ENCODE assay signal across 9 cellular contexts in the genomic region with DNA sequence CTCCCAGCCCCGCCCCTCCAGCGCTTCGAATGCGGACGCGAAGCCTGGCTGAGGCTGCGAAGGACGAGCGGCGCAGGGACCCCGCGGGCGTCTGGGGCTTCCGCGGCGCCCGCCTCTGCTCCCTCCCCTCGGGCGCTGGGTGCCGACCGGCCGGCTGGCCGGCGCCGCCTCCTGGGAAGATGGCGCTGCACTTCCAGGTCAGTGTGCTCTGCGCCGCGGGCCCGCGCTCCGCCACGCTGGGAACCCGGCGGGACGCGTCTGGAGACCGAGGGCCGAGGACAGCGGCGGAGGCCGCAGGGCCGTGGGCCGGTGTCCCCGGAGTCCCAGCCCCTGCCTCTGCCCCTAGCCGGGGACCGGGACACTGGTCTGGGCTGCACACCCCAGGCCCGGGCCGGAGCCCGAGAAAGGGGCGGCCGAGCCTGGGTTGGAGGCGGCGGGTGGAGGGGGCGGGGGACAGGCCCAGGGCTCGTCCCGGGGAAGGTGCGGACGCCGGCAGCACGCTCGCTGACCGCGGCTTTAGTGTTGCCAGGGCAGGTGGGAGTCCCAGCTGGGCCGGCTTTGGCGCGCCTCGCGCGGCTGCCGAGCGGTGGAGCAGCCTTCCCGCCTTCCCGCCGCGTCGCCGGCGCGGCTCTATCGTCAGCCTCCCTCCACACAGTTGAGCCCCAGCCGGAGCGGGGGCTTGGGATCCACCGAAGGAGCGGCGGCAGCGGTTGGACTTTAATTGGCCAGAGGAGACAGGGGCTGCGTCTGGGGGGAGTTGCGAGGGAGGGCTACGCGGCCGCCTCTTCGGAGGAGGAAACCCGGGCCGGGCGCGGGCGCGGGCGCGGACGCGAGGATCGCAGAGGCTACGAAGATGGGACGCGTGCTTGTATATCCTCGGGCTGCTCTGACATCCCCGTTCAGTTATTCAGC. TPM values are rescaled to one million over a fixed set of nuclear protein-coding genes. Genes with fewer than 3 reads are reported as not detected.
DNase-seq lines count a peak whose midpoint lies in the region; ATAC-seq lines count a peak whose summit lies in the region.
"Had no signal": no experiment of that assay in that cellular context is flagged by ENCODE, and none has a peak within 500 bp of the region (broad histone marks: within the 10 kb centered on the region; RNA-seq: fewer than 3 reads in every experiment).

A gene (plus strand): TSS at position 164 of the 912 bp plus-strand sequence.

- peak within 1 kb of the TSS; percentile 43 to 59 (median 54) for H3K4me3 ChIP-seq in skeletal muscle tissue (ENCODE audit: low read length in 3 of 3)

- H3K9ac ChIP-seq in skeletal muscle tissue (ENCODE audit: low read depth in 1 of 3, low read length in 3 of 3) = peak within 1 kb of the TSS in 1 of 3 donors; percentile 25

- DNase-seq in NCI-H524 (lab: John Stamatoyannopoulos, UW) = peak; percentile 31 to 65
- DNase-seq in NCI-H524 treated with DMSO at 0.1 percent for 48 hours (lab: John Stamatoyannopoulos, UW) = no peak
- DNase-seq in NCI-H510A (lab: John Stamatoyannopoulos, UW) = peak; percentile 66
- DNase-seq in cerebellar cortex (ENCODE audit: low spot score) = peak; percentile 43
- peak; percentile 84 for DNase-seq in iris pigment epithelial cell (ENCODE audit: low read depth)

- H3K27me3 ChIP-seq in skeletal muscle tissue (ENCODE audit: control insufficient read depth in 3 of 3, insufficient read depth in 3 of 3, low read length in 3 of 3) = peaks cover 0 to 4% (median 3%) of the 10 kb centered on the region in 3 donors

- no peaks in the 10 kb centered on the region for H3K4me1 ChIP-seq in skeletal muscle tissue (ENCODE audit: control insufficient read depth in 3 of 3, insufficient read depth in 3 of 3, low read length in 3 of 3)

- ATAC-seq in GM19452 (IDR thresholded peaks at IDR 0.05; ENCODE audit: unreplicated experiment) (no peak), GM18861 (IDR thresholded peaks at IDR 0.05; ENCODE audit: unreplicated experiment) (no peak)
- ATAC-seq: CD8-positive, alpha-beta T cell had no signal

- H3K9me3 ChIP-seq in skeletal muscle tissue (ENCODE audit: control insufficient read depth in 3 of 3, low read length in 3 of 3) = peaks cover 0 to 5% (median 2%) of the 10 kb centered on the region in 3 donors

- no peak within 1 kb of the TSS for H3K27ac ChIP-seq in skeletal muscle tissue (ENCODE audit: low read depth, low read length)

- no peaks in the 10 kb centered on the region for H3K36me3 ChIP-seq in skeletal muscle tissue (ENCODE audit: control insufficient read depth in 3 of 3, insufficient read depth in 3 of 3, low read length in 3 of 3)

RNA-seq across cellular contexts. Expression of the gene that starts here (rescaled TPM):
- 79.9 TPM for total RNA-seq in skeletal muscle tissue
- total RNA-seq: CD8-positive, alpha-beta T cell had no signal
